Comparison of ENCODE assay signal across 5 cellular contexts in the genomic region with DNA sequence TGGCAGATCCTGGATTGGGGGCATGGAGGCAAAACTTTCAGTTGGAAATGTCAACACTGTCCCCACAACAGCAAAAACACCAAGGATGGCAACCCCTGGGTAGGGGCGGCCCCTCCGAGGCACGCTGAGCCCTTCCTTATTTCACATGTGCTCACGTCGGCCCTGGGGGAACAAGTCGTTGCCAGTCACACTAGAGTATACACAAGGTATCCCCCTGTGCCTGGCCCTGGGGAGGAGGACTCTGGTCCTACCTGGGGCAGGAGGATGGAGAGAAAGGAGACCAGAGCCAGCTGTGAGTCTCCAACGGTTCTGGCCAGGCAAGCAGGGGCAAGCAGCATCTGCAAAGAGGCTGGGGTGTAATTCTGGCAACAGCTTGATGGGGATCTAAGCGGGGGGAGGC.
"Had no signal": no experiment of that assay in that cellular context is flagged by ENCODE, and none has a peak within 500 bp of the region (broad histone marks: within the 10 kb centered on the region; RNA-seq: fewer than 3 reads in every experiment).

No MANE protein-coding gene starts in this region.

- H3K4me3 Mint-ChIP-seq: GM23338, H9, IgD-negative memory B cell had no signal

- H3K27ac ChIP-seq: HL-60 had no signal

- H3K4me3 ChIP-seq: GM23338 had no signal

- H3K36me3 Mint-ChIP-seq: IgD-negative memory B cell had no signal

- H3K27ac Mint-ChIP-seq: GM23338, H9 had no signal

- DNase-seq: H9, HCEC 1CT had no signal

- H3K4me1 Mint-ChIP-seq: GM23338, H9, IgD-negative memory B cell had no signal

- H3K27me3 Mint-ChIP-seq: IgD-negative memory B cell had no signal
